In genomic region chr5:81171769-81172168, GRCh38 we compare ENCODE assay signal across 19 cellular contexts.
DNase-seq lines count a peak whose midpoint lies in the region; ATAC-seq and TF ChIP-seq lines count a peak whose summit lies in the region.
"Had no signal": no experiment of that assay in that cellular context is flagged by ENCODE, and none has a peak within 500 bp of the region (broad histone marks: within the 10 kb centered on the region; RNA-seq: fewer than 3 reads in every experiment).

No MANE protein-coding gene starts in this region.

- no peaks in the 10 kb centered on the region for H3K36me3 ChIP-seq in A673 (ENCODE audit: insufficient read depth, low read length, poor library complexity, severe bottlenecking)
- H3K36me3 ChIP-seq: sigmoid colon had no signal

- no TSS peak for BruUV-seq in A673 (replicated peaks; lab: Mats Ljungman, UMichigan)

- DNase-seq in A673 (ENCODE audit: low spot score) (peak; percentile 41), HEK293T (ENCODE audit: extremely low spot score) (peak; percentile 28), NCI-H748 (lab: John Stamatoyannopoulos, UW; ENCODE audit: unreplicated experiment) (peak; percentile 67), epithelial cell of prostate (ENCODE audit: low read depth, low spot score) (peak; percentile 79), omental fat pad (ENCODE audit: low spot score) (no peak), iPS-NIHi7 (ENCODE audit: extremely low spot score) (no peak), midbrain (lab: John Stamatoyannopoulos, UW) (no peak)
- DNase-seq: activated CD4-positive, alpha-beta T cell treated with anti-CD3 and anti-CD28 coated beads, Interleukin-2, amount 50 U/mL, for 48 hours; activated naive CD4-positive, alpha-beta T cell; activated T-cell treated with anti-CD3 and anti-CD28 coated beads, Interleukin-2, amount 50 U/mL, for 1 hour; CD4-positive, alpha-beta memory T cell; DMS53; effector CD4-positive, alpha-beta T cell; NCI-H2107; NCI-H526; OCI-M1; sigmoid colon had no signal

- no peak overlapping the region for H3K27ac ChIP-seq in A673 (ENCODE audit: low read depth, low read length, poor library complexity, severe bottlenecking)
- H3K27ac ChIP-seq in epithelial cell of prostate = no peak overlapping the region
- H3K27ac ChIP-seq: parathyroid adenoma, sigmoid colon had no signal

- no peak overlapping the region for H3K4me3 ChIP-seq in A673 (ENCODE audit: low read depth, low read length, poor library complexity, severe bottlenecking)
- H3K4me3 ChIP-seq: sigmoid colon had no signal

- POLR2A ChIA-PET in A673 (lab: Charles Lee; ENCODE audit: low non-redundant PET) (no interaction called here), HEK293T (lab: Yijun Ruan, JAX) (no interaction called here)

- ATAC-seq in GM18867 (IDR thresholded peaks at IDR 0.05; ENCODE audit: unreplicated experiment) (no peak), omental fat pad (ENCODE audit: low FRiP score) (no peak)

- intact Hi-C loops in A673 (cut with micrococcal nuclease; ENCODE audit: unreplicated experiment) = no loop called here

- H3K4me1 ChIP-seq in A673 (ENCODE audit: insufficient read depth, low read length, poor library complexity, severe bottlenecking) = no peaks in the 10 kb centered on the region
- H3K4me1 ChIP-seq: parathyroid adenoma had no signal

- TF ChIP-seq CTCF in A673 (conservative IDR thresholded peaks at IDR 0.05; ENCODE audit: low read depth, low read length) (no peak), omental fat pad (IDR thresholded peaks at IDR 0.05) (no peak)

- H3K27me3 ChIP-seq in A673 (replicated peaks; ENCODE audit: insufficient read depth, low read depth, low read length, poor library complexity) = no peaks in the 10 kb centered on the region
- H3K27me3 ChIP-seq: sigmoid colon had no signal

- CTCF ChIA-PET in A673 (lab: Charles Lee) = no interaction called here
- CTCF ChIA-PET in HEK293T (lab: Yijun Ruan, JAX) = no interaction called here

- H3K9me3 ChIP-seq in A673 (ENCODE audit: low read depth, low read length, poor library complexity, severe bottlenecking) = no peaks in the 10 kb centered on the region
- H3K9me3 ChIP-seq: sigmoid colon had no signal

TF ChIP-seq in HEK293T, 16 proteins besides CTCF, POLR2A, EP300 and RAD21:
- TF ChIP-seq TARDBP (IDR thresholded peaks at IDR 0.05) = no peak
- TF ChIP-seq FOXM1 (IDR thresholded peaks at IDR 0.05; ENCODE audit: borderline replicate concordance) = no peak
- TF ChIP-seq FOXA1 (IDR thresholded peaks at IDR 0.05) = no peak
- peak; percentile 98 for TF ChIP-seq ARNT (IDR thresholded peaks at IDR 0.05)
- TF ChIP-seq, protein P1, sequence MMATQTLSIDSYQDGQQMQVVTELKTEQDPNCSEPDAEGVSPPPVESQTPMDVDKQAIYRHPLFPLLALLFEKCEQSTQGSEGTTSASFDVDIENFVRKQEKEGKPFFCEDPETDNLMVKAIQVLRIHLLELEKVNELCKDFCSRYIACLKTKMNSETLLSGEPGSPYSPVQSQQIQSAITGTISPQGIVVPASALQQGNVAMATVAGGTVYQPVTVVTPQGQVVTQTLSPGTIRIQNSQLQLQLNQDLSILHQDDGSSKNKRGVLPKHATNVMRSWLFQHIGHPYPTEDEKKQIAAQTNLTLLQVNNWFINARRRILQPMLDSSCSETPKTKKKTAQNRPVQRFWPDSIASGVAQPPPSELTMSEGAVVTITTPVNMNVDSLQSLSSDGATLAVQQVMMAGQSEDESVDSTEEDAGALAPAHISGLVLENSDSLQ (IDR thresholded peaks at IDR 0.05) = peak; percentile 76
- no peak for TF ChIP-seq FOXK2 (IDR thresholded peaks at IDR 0.05)
- TF ChIP-seq L3MBTL2 (conservative IDR thresholded peaks at IDR 0.05) = 0 out of 2 replicates have a peak, but pooled peaks have one; percentile 7
- TF ChIP-seq CTBP1 (IDR thresholded peaks at IDR 0.05; ENCODE audit: borderline replicate concordance) = peak; percentile 70; the same call in 1 of the 2 replicates

Comparison
In these comparisons a context has a peak if more than half of its experiments do, and no peak if none do; other contexts are left out.
1. DNase-seq: peak in A673 (single experiment), HEK293T (single experiment), NCI-H748 (single experiment) and epithelial cell of prostate (single experiment); none in omental fat pad (single experiment), iPS-NIHi7 (single experiment) and midbrain (single experiment).